ENCODE assay signal across 17 cellular contexts in genomic region chr5:78132507-78132906, GRCh38.
DNase-seq lines count a peak whose midpoint lies in the region; ATAC-seq, FAIRE-seq and TF ChIP-seq lines count a peak whose summit lies in the region.
"Had no signal": no experiment of that assay in that cellular context is flagged by ENCODE, and none has a peak within 500 bp of the region (broad histone marks: within the 10 kb centered on the region; RNA-seq: fewer than 3 reads in every experiment).

No MANE protein-coding gene starts in this region.

- H4K20me1 ChIP-seq in OCI-LY7 (ENCODE audit: insufficient read depth, low read length) (no peaks in the 10 kb centered on the region), osteoblast (ENCODE audit: insufficient read depth, low read length) (no peaks in the 10 kb centered on the region)
- H4K20me1 ChIP-seq: BLaER1 had no signal

- H3K9me3 ChIP-seq in HEK293 (ENCODE audit: control insufficient read depth, insufficient read depth, low read depth, low read length) (no peaks in the 10 kb centered on the region), endocrine pancreas (ENCODE audit: control insufficient read depth, low read length) (no peaks in the 10 kb centered on the region), OCI-LY7 (ENCODE audit: low read length) (no peaks in the 10 kb centered on the region), osteoblast (ENCODE audit: low read depth, low read length) (no peaks in the 10 kb centered on the region)
- H3K9me3 ChIP-seq: BLaER1, Caco-2, HAP-1 had no signal

- POLR2A ChIA-PET in HEK293 (lab: Yijun Ruan, JAX) (no interaction called here), OCI-LY7 (lab: Charles Lee) (interaction anchor here (0.5 kb wide), 1 partner anchor 1691 kb away, joined by 3 read pairs; no protein-coding TSS in a partner anchor)

- H3K4me2 ChIP-seq in OCI-LY7 (ENCODE audit: low read length) (no peak overlapping the region), osteoblast (ENCODE audit: insufficient read depth, low read length) (no peak overlapping the region)
- H3K4me2 ChIP-seq: BLaER1 had no signal

- H3K4me3 ChIP-seq in HEK293 (ENCODE audit: low read depth, low read length) (no peak overlapping the region), endocrine pancreas (ENCODE audit: control insufficient read depth, insufficient read depth, low read length) (peak overlapping the region; percentile 55), OCI-LY7 (ENCODE audit: low read depth, low read length, poor library complexity, severe bottlenecking) (no peak overlapping the region), osteoblast (ENCODE audit: insufficient read depth, low read length) (no peak overlapping the region)
- H3K4me3 ChIP-seq: BLaER1, HAP-1 had no signal

- H3K36me3 ChIP-seq in HEK293 (ENCODE audit: control insufficient read depth in 2 of 2, insufficient read depth in 1 of 2, low read length in 2 of 2) (peaks cover 0 to 5% of the 10 kb centered on the region in 2 experiments; a peak in 2 of 3 replicates), endocrine pancreas (ENCODE audit: control insufficient read depth, insufficient read depth, low read length) (no peaks in the 10 kb centered on the region), OCI-LY7 (ENCODE audit: insufficient read depth, low read length) (peaks cover 6% of the 10 kb centered on the region; the same call in 1 of the 2 replicates), osteoblast (ENCODE audit: insufficient read depth, low read length) (no peaks in the 10 kb centered on the region)

- ATAC-seq in HG03521 (IDR thresholded peaks at IDR 0.05; ENCODE audit: unreplicated experiment) = no peak
- ATAC-seq: CD8-positive, alpha-beta T cell had no signal

- peak; percentile 19 for FAIRE-seq in A204.1 (lab: Jason Lieb, UNC)
- FAIRE-seq: GM12892 had no signal

- H3K4me1 ChIP-seq in HEK293 (ENCODE audit: control insufficient read depth, insufficient read depth, low read length) (0 out of 2 replicates have a peak, but pooled peaks cover 3% of the 10 kb centered on the region), endocrine pancreas (ENCODE audit: control insufficient read depth, insufficient read depth, low read length) (peaks cover 48% of the 10 kb centered on the region), OCI-LY7 (ENCODE audit: insufficient read depth, low read length, poor library complexity, severe bottlenecking) (no peaks in the 10 kb centered on the region), osteoblast (ENCODE audit: insufficient read depth, low read length) (no peaks in the 10 kb centered on the region)
- H3K4me1 ChIP-seq: BLaER1, Caco-2, HAP-1 had no signal

- intact Hi-C loops in OCI-LY7 (cut with micrococcal nuclease; ENCODE audit: unreplicated experiment) = no loop called here

- H3K27me3 ChIP-seq in endocrine pancreas (ENCODE audit: control insufficient read depth, insufficient read depth, low read length) (no peaks in the 10 kb centered on the region), osteoblast (ENCODE audit: insufficient read depth, low read length) (no peaks in the 10 kb centered on the region)
- H3K27me3 ChIP-seq: BLaER1 had no signal

- CTCF ChIA-PET in HEK293 (lab: Yijun Ruan, JAX) = no interaction called here
- CTCF ChIA-PET in OCI-LY7 (lab: Charles Lee; ENCODE audit: unreplicated experiment) = no interaction called here

- TF ChIP-seq CTCF in HEK293 (tag by site-specific recombination; IDR thresholded peaks at IDR 0.05) = no peak
- TF ChIP-seq CTCF in OCI-LY7 (conservative IDR thresholded peaks at IDR 0.05; ENCODE audit: low read length) = no peak
- no peak for TF ChIP-seq CTCF in osteoblast (IDR thresholded peaks at IDR 0.05; ENCODE audit: extremely low read depth, low read depth, low read length)

- no peaks in the 10 kb centered on the region for H3K9me2 ChIP-seq in OCI-LY7 (ENCODE audit: insufficient read depth, low read length)

- DNase-seq in OCI-LY7 (ENCODE audit: low spot score) (no peak), osteoblast (ENCODE audit: insufficient read length, low spot score, missing footprints) (no peak)
- DNase-seq: 8988T; Caco-2; CD4-positive, CD25-positive, alpha-beta regulatory T cell; CD8-positive, alpha-beta T cell; DMS153; DND-41; GOT3 had no signal

- BruUV-seq in OCI-LY7 (replicated peaks; lab: Mats Ljungman, UMichigan) = no TSS peak

- no peak overlapping the region for H2AFZ ChIP-seq in OCI-LY7 (ENCODE audit: low read length)
- H2AFZ ChIP-seq in osteoblast (ENCODE audit: low read length) = no peak overlapping the region

- H3K9ac ChIP-seq in endocrine pancreas (ENCODE audit: control insufficient read depth, insufficient read depth, low read length) = no peak overlapping the region
- H3K9ac ChIP-seq: BLaER1 had no signal

- H3K79me2 ChIP-seq in OCI-LY7 (ENCODE audit: insufficient read depth, low read depth, low read length) (no peaks in the 10 kb centered on the region), osteoblast (ENCODE audit: insufficient read depth, low read length) (no peaks in the 10 kb centered on the region)

- no peak overlapping the region for H3K27ac ChIP-seq in HEK293 (ENCODE audit: extremely low read depth, low read depth, low read length)
- H3K27ac ChIP-seq in OCI-LY7 (ENCODE audit: low read depth, low read length, poor library complexity, severe bottlenecking) = no peak overlapping the region
- H3K27ac ChIP-seq in osteoblast (ENCODE audit: low read depth, low read length) = no peak overlapping the region
- H3K27ac ChIP-seq: BLaER1, C4-2B had no signal

TF ChIP-seq in HEK293, 187 proteins besides CTCF, POLR2A, EP300 and RAD21 (continues in another document):
- TF ChIP-seq OSR2 (tag by site-specific recombination; IDR thresholded peaks at IDR 0.05) (peak; percentile 65; the same call in 1 of the 2 replicates), BCL11A (tag by site-specific recombination; IDR thresholded peaks at IDR 0.05; ENCODE audit: low read depth) (peak; percentile 29; the same call in 1 of the 2 replicates), ATF2 (tag by site-specific recombination; IDR thresholded peaks at IDR 0.05; ENCODE audit: low read depth) (peak; percentile 35; the same call in 1 of the 2 replicates), FEZF1 (tag by site-specific recombination; IDR thresholded peaks at IDR 0.05) (peak; percentile 75), ZNF362 (tag by site-specific recombination; IDR thresholded peaks at IDR 0.05) (0 out of 2 replicates have a peak, but pooled peaks have one; percentile 29), ZNF843 (tag by site-specific recombination; IDR thresholded peaks at IDR 0.05) (peak; percentile 65; the same call in 1 of the 2 replicates), SALL2 (tag by site-specific recombination; IDR thresholded peaks at IDR 0.05; ENCODE audit: borderline replicate concordance) (no peak), ZNF394 (tag by site-specific recombination; IDR thresholded peaks at IDR 0.05; ENCODE audit: borderline replicate concordance) (no peak), ZNF26 (tag by site-specific recombination; IDR thresholded peaks at IDR 0.05) (no peak), PRDM6 (tag by site-specific recombination; IDR thresholded peaks at IDR 0.05) (peak; percentile 94)
